9 cellular contexts compared by ENCODE assay signal in genomic region chr11:561148-562003, GRCh38.
DNase-seq lines count a peak whose midpoint lies in the region; ATAC-seq, FAIRE-seq and TF ChIP-seq lines count a peak whose summit lies in the region.
"Had no signal": no experiment of that assay in that cellular context is flagged by ENCODE, and none has a peak within 500 bp of the region (broad histone marks: within the 10 kb centered on the region; RNA-seq: fewer than 3 reads in every experiment).

No MANE protein-coding gene starts in this region.

- peak; percentile 63 for DNase-seq in GM19238 (ENCODE audit: insufficient read length, low spot score)
- no peak for DNase-seq in RWPE2 (ENCODE audit: low spot score)
- DNase-seq in epithelial cell of esophagus (ENCODE audit: low read depth), result peak; percentile 66
- DNase-seq in NCI-H524 treated with DMSO at 0.1 percent for 48 hours (lab: John Stamatoyannopoulos, UW), result no peak
- DNase-seq in D721Med (ENCODE audit: insufficient read length, low spot score), result no peak

- H3K27ac Mint-ChIP-seq in nephron, result peak overlapping the region in 2 of 3 experiments; percentile 60 to 88

- no peaks in the 10 kb centered on the region for H3K36me3 Mint-ChIP-seq in nephron (ENCODE audit: low read depth)

- peaks cover 22% of the 10 kb centered on the region for H3K36me3 ChIP-seq in RWPE2 (ENCODE audit: low read depth)

- peaks cover 35% of the 10 kb centered on the region for H3K27me3 Mint-ChIP-seq in nephron (ENCODE audit: low read depth)

- H3K4me1 Mint-ChIP-seq in nephron, result peaks cover 5% of the 10 kb centered on the region

- FAIRE-seq in D721Med (lab: Jason Lieb, UNC), result no peak
- FAIRE-seq: TTC549 had no signal

- TF ChIP-seq CTCF in C4-2B (conservative IDR thresholded peaks at IDR 0.05), result no peak
- TF ChIP-seq CTCF in RWPE2 (IDR thresholded peaks at IDR 0.05; ENCODE audit: poor library complexity, severe bottlenecking), result no peak
- no peak for TF ChIP-seq CTCF in epithelial cell of esophagus (IDR thresholded peaks at IDR 0.05; ENCODE audit: insufficient read depth, low read depth, low read length, missing control alignments)
- TF ChIP-seq CTCF in nephron (IDR thresholded peaks at IDR 0.05; ENCODE audit: unreplicated experiment in 3 of 3), result no peak
- no peak for TF ChIP-seq CTCF in D721Med (IDR thresholded peaks at IDR 0.05; ENCODE audit: insufficient read depth, missing control alignments)

- no peaks in the 10 kb centered on the region for H3K27me3 ChIP-seq in RWPE2 (ENCODE audit: insufficient read depth, poor library complexity, severe bottlenecking)

- no peaks in the 10 kb centered on the region for H3K9me3 Mint-ChIP-seq in nephron

- H3K27ac ChIP-seq in C4-2B (peak overlapping the region; percentile 99), RWPE2 (ENCODE audit: poor library complexity, severe bottlenecking) (peak overlapping the region; percentile 81)

- no peaks in the 10 kb centered on the region for H3K9me3 ChIP-seq in RWPE2 (ENCODE audit: severe bottlenecking)

- peak overlapping the region; percentile 93 for H3K4me3 ChIP-seq in RWPE2 (ENCODE audit: severe bottlenecking)
- H3K4me3 ChIP-seq in epithelial cell of esophagus (ENCODE audit: low read length), result peak overlapping the region; percentile 54

- no peaks in the 10 kb centered on the region for H3K4me1 ChIP-seq in RWPE2 (ENCODE audit: insufficient read depth, poor library complexity, severe bottlenecking)

- peak overlapping the region; percentile 86 to 89 (median 87) for H3K4me3 Mint-ChIP-seq in nephron

- ATAC-seq in HG03175 (IDR thresholded peaks at IDR 0.05; ENCODE audit: unreplicated experiment) (peak; percentile 40), RWPE2 (ENCODE audit: low read depth) (peak; percentile 48)

Comparison
In these comparisons a context has a peak if more than half of its experiments do, and no peak if none do; other contexts are left out.
1. DNase-seq: peak in GM19238 (single experiment) and epithelial cell of esophagus (single experiment); none in RWPE2 (single experiment), NCI-H524 treated with DMSO at 0.1 percent for 48 hours (single experiment) and D721Med (single experiment).